Comparison of ENCODE assay signal across 8 cellular contexts in genomic region chr3:108222813-108223307, GRCh38. TPM values are rescaled to one million over a fixed set of nuclear protein-coding genes. Genes with fewer than 3 reads are reported as not detected.
A peak's percentile ranks its signal among the peaks of the same experiment; 100 is the strongest.
DNase-seq lines count a peak whose midpoint lies in the region; ATAC-seq and TF ChIP-seq lines count a peak whose summit lies in the region.

No MANE protein-coding gene starts in this region.

- H3K27ac Mint-ChIP-seq in memory B cell = peak overlapping the region; percentile 100

- H3K79me2 ChIP-seq in DND-41 (ENCODE audit: insufficient read depth, low read length) = no peaks in the 10 kb centered on the region
- no peaks in the 10 kb centered on the region for H3K79me2 ChIP-seq in KMS-11 (ENCODE audit: insufficient read depth, low read depth)
- H3K79me2 ChIP-seq in mammary epithelial cell (ENCODE audit: insufficient read depth, low read length) = peaks cover 21% of the 10 kb centered on the region

- peak overlapping the region; percentile 60 for H3K9ac ChIP-seq in DND-41 (ENCODE audit: low read depth, low read length)
- peak overlapping the region; percentile 66 for H3K9ac ChIP-seq in KMS-11
- H3K9ac ChIP-seq in mammary epithelial cell (ENCODE audit: insufficient read depth, low read length) = peak overlapping the region; percentile 80

- no peaks in the 10 kb centered on the region for H3K9me3 Mint-ChIP-seq in memory B cell

- in situ Hi-C loops in mammary epithelial cell (cut with MboI; ENCODE audit: low sequenced_read_pairs in 2 of 2) = no loop called here
- in situ Hi-C loops in KBM-7 (cut with MboI; ENCODE audit: low pct_unique_long_range_greater_than_20kb, low sequenced_read_pairs) = no loop called here

- H3K36me3 Mint-ChIP-seq in memory B cell = no peaks in the 10 kb centered on the region

- TF ChIP-seq CTCF in DND-41 (IDR thresholded peaks at IDR 0.05; ENCODE audit: borderline replicate concordance, extremely low read depth, low read length, poor library complexity, severe bottlenecking) = no peak
- no peak for TF ChIP-seq CTCF in KMS-11 (conservative IDR thresholded peaks at IDR 0.05; ENCODE audit: low read depth, low read length)
- TF ChIP-seq CTCF in mammary epithelial cell (conservative IDR thresholded peaks at IDR 0.05 in 1 of 2, IDR thresholded peaks at IDR 0.05 in 1 of 2; ENCODE audit: extremely low read depth in 1 of 2, insufficient read depth in 1 of 2, low read depth in 1 of 2, low read length in 2 of 2) = no peak

- H3K4me1 ChIP-seq in DND-41 (ENCODE audit: insufficient read depth, low read length) = peaks cover 38% of the 10 kb centered on the region
- H3K4me1 ChIP-seq in KMS-11 (ENCODE audit: low read depth, poor library complexity, severe bottlenecking) = peaks cover 16% of the 10 kb centered on the region
- H3K4me1 ChIP-seq in mammary epithelial cell (ENCODE audit: insufficient read depth, low read length) = peaks cover 21% of the 10 kb centered on the region
- H3K4me1 ChIP-seq in aorta (ENCODE audit: control insufficient read depth in 1 of 2, insufficient read depth in 2 of 2, low read length in 2 of 2) = peaks cover 0 to 13% of the 10 kb centered on the region in 2 donors

- H3K9me3 ChIP-seq in DND-41 (ENCODE audit: insufficient read depth, low read length, severe bottlenecking) (no peaks in the 10 kb centered on the region), mammary epithelial cell (replicated peaks; ENCODE audit: insufficient read depth, low read length) (no peaks in the 10 kb centered on the region), aorta (ENCODE audit: control insufficient read depth, low read length) (no peaks in the 10 kb centered on the region)

- H3K4me2 ChIP-seq in DND-41 (ENCODE audit: insufficient read depth, low read length) (peak overlapping the region; percentile 98), KMS-11 (peak overlapping the region; percentile 76), mammary epithelial cell (ENCODE audit: insufficient read depth, low read depth, low read length) (peak overlapping the region; percentile 90)

- WGBS in mammary epithelial cell (ENCODE audit: low coverage, missing lambda C conversion rate) = 0% methylated on average over 4 of the region's 4 CpGs
- WGBS in aorta, 2 donors = 2 to 4% methylated on average over 4 of the region's 4 CpGs

- dilution Hi-C loops in mammary epithelial cell (cut with HindIII; ENCODE audit: low sequenced_read_pairs) = no loop called here

- no peak for DNase-seq in DND-41
- no peak for DNase-seq in mammary epithelial cell
- DNase-seq in memory B cell (ENCODE audit: low spot score in 2 of 2) = no peak
- DNase-seq in aorta = no peak
- no peak for DNase-seq in KBM-7
- no peak for DNase-seq in mucosa of gallbladder (ENCODE audit: low spot score)
- DNase-seq in amniotic stem cell (lab: John Stamatoyannopoulos, UW) = no peak

- H2AFZ ChIP-seq in DND-41 (ENCODE audit: low read depth, low read length) = peak overlapping the region; percentile 80
- H2AFZ ChIP-seq in KMS-11 (ENCODE audit: low read depth) = peak overlapping the region; percentile 85
- H2AFZ ChIP-seq in mammary epithelial cell (ENCODE audit: low read depth, low read length) = peak overlapping the region; percentile 92

- CTCF ChIA-PET in mammary epithelial cell (lab: Charles Lee; ENCODE audit: low non-redundant PET) = interaction anchor here (0.6 to 0.8 kb wide), 2 partner anchors 254 to 318 kb away, joined by 4 to 5 read pairs; no protein-coding TSS in a partner anchor

- intact Hi-C loops in mammary epithelial cell (cut with micrococcal nuclease) (loop anchor here (1.0 to 5.0 kb wide), 5 partner anchors 70 to 284 kb away; partner anchors contain the start of gene CD47), aorta (cut with DNase I) (loop anchor here in 1 of 2 donors (10.0 kb wide), 1 partner anchor 128 kb away; the partner anchor contains the start of gene CD47)

- H3K27me3 ChIP-seq in DND-41 (ENCODE audit: insufficient read depth, low read length, poor library complexity) = no peaks in the 10 kb centered on the region
- no peaks in the 10 kb centered on the region for H3K27me3 ChIP-seq in KMS-11 (ENCODE audit: insufficient read depth, low read depth)
- H3K27me3 ChIP-seq in mammary epithelial cell (ENCODE audit: insufficient read depth, low read length) = no peaks in the 10 kb centered on the region
- H3K27me3 ChIP-seq in aorta (ENCODE audit: control insufficient read depth in 1 of 2, insufficient read depth in 2 of 2, low read length in 1 of 2) = no peaks in the 10 kb centered on the region

- peaks cover 20% of the 10 kb centered on the region for H3K4me1 Mint-ChIP-seq in memory B cell

- H3K27ac ChIP-seq in DND-41 (ENCODE audit: low read length) (peak overlapping the region; percentile 74), KMS-11 (peak overlapping the region; percentile 38; the same call in 1 of the 2 replicates), mammary epithelial cell (ENCODE audit: insufficient read depth, low read depth, low read length) (peak overlapping the region; percentile 94), aorta (ENCODE audit: low read depth in 1 of 2, low read length in 2 of 2) (peak overlapping the region; percentile 63 to 74)

- no peaks in the 10 kb centered on the region for H4K20me1 ChIP-seq in DND-41 (ENCODE audit: insufficient read depth, low read length)
- no peaks in the 10 kb centered on the region for H4K20me1 ChIP-seq in KMS-11 (ENCODE audit: insufficient read depth)
- H4K20me1 ChIP-seq in mammary epithelial cell (ENCODE audit: insufficient read depth, low read length) = no peaks in the 10 kb centered on the region

- H3K4me3 ChIP-seq in DND-41 (ENCODE audit: low read depth in 1 of 2, low read length in 2 of 2) (peak overlapping the region; percentile 39 to 97), KMS-11 (IDR thresholded peaks at IDR 0.05; ENCODE audit: insufficient read depth, low read depth, low read length) (peak overlapping the region; percentile 79), mammary epithelial cell (replicated peaks in 1 of 3; ENCODE audit: insufficient read depth in 1 of 3, low read depth in 2 of 3, low read length in 3 of 3) (peak overlapping the region; percentile 67 to 80 (median 71)), aorta (ENCODE audit: low read length in 2 of 2) (peak overlapping the region; percentile 62 to 85)

- BruUV-seq in mammary epithelial cell (replicated peaks; lab: Mats Ljungman, UMichigan) = TSS peak; percentile 74

- H3K27me3 Mint-ChIP-seq in memory B cell = no peaks in the 10 kb centered on the region

- ATAC-seq in DND-41 (ENCODE audit: insufficient read depth, low read depth) = peak; percentile 17; the same call in 2 of the 3 replicates
- ATAC-seq in memory B cell (ENCODE audit: low read depth) = no peak
- peak; percentile 19 for ATAC-seq in aorta (ENCODE audit: low FRiP score)

- no peaks in the 10 kb centered on the region for H3K36me3 ChIP-seq in DND-41 (ENCODE audit: insufficient read depth, low read length)
- no peaks in the 10 kb centered on the region for H3K36me3 ChIP-seq in KMS-11 (ENCODE audit: insufficient read depth)
- H3K36me3 ChIP-seq in mammary epithelial cell (ENCODE audit: insufficient read depth, low read length) = no peaks in the 10 kb centered on the region
- no peaks in the 10 kb centered on the region for H3K36me3 ChIP-seq in aorta (ENCODE audit: control insufficient read depth in 1 of 2, insufficient read depth in 2 of 2, low read length in 1 of 2)

- peak overlapping the region; percentile 99 for H3K4me3 Mint-ChIP-seq in memory B cell

RNA-seq across cellular contexts. Expression of gene IFT57, which starts 0.6 kb away (rescaled TPM):
- total RNA-seq in mammary epithelial cell (10 to 100 TPM; 32.8 to 37.6 TPM), aorta (10 to 100 TPM; 38.3 to 38.5 TPM), mucosa of gallbladder (51.1 TPM)
- polyA plus RNA-seq in mammary epithelial cell (25.3 TPM), aorta (10 to 100 TPM; 48.5 to 53.0 TPM)
- polyA minus RNA-seq in mammary epithelial cell = 22.1 TPM

Comparison
In these comparisons a context has a peak if more than half of its experiments do, and no peak if none do; other contexts are left out.
1. H3K27ac ChIP-seq: peak in every context shown above with its lines; median percentile 94 in mammary epithelial cell; 74 in DND-41; 68 in aorta; 38 in KMS-11.